In the genomic region with DNA sequence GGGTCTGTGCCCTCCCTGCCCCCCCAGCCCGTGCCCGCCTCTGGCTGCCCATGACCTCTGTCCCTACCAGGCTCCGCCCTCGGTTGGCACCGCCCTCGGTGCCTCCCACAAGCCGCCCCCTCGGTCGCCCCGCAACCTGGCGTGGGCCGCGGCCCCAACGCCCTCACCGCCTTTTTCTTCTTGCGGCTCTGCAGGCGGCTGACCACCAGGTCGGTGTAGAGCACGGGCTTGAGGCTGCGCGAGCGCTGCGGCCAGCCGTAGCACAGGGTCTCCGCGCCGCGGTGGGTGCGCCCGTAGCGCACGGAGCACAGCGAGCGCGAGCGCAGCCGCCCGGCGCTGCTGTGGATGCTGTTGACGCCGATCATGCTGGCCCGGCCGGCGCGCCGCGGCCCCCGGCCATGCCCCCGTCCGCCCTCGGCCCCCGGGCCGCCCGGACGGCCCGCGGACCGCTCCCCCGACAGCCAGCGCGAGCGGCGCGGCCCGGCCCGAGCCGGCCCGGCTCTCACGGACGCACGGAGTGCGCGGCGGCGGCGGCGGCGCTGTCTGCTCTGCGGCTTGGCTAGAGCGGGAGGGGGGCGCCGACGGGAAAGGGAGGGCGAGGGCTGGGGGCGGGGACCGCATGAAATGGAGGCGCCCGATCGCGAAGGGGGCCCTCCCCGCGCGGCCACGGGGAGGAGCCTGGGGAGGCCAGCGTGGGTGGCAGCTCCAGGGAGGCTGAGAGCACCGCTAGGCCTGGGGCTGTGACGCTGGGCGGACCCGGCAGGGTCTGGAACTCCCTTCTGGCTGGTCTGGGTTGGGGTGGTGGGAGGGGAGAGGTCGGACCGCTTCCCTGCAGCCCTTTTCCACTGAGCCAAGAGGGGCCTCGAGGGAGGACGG, we compare ENCODE assay signal across 9 cellular contexts. TPM values are rescaled to one million over a fixed set of nuclear protein-coding genes. Genes with fewer than 3 reads are reported as not detected.
A peak's percentile ranks its signal among the peaks of the same experiment; 100 is the strongest.
DNase-seq lines count a peak whose midpoint lies in the region; ATAC-seq and TF ChIP-seq lines count a peak whose summit lies in the region.
"Had no signal": no experiment of that assay in that cellular context is flagged by ENCODE, and none has a peak within 500 bp of the region (broad histone marks: within the 10 kb centered on the region; RNA-seq: fewer than 3 reads in every experiment).

No MANE protein-coding gene starts in this region.

- H3K4me3 Mint-ChIP-seq in HFFc6, result peak overlapping the region; percentile 47; the same call in 1 of the 2 replicates

- peaks cover 7% of the 10 kb centered on the region; the same call in 1 of the 2 replicates for H3K36me3 Mint-ChIP-seq in HFFc6 (ENCODE audit: low read depth)

- H3K27ac ChIP-seq in lower lobe of right lung, result no peak overlapping the region

- no peak for TF ChIP-seq CTCF in HFFc6 (IDR thresholded peaks at IDR 0.05)
- TF ChIP-seq CTCF in lower lobe of right lung (IDR thresholded peaks at IDR 0.05), result no peak

- H3K9me3 Mint-ChIP-seq in HFFc6, result no peaks in the 10 kb centered on the region

- peaks cover 57% of the 10 kb centered on the region for H3K27me3 ChIP-seq in lower lobe of right lung (ENCODE audit: low read depth)

- H3K36me3 ChIP-seq in lower lobe of right lung, result no peaks in the 10 kb centered on the region

- peaks cover 21% of the 10 kb centered on the region for H3K4me1 Mint-ChIP-seq in HFFc6 (ENCODE audit: low read depth)

- H3K27ac Mint-ChIP-seq in HFFc6, result no peak overlapping the region

- H3K9me3 ChIP-seq in lower lobe of right lung, result no peaks in the 10 kb centered on the region

- H3K4me1 ChIP-seq in lower lobe of right lung, result peaks cover 12% of the 10 kb centered on the region

- intact Hi-C loops in lower lobe of right lung (cut with DNase I), result no loop called here

- peak overlapping the region; percentile 45 for H3K4me3 ChIP-seq in lower lobe of right lung

- peaks cover 56% of the 10 kb centered on the region for H3K27me3 Mint-ChIP-seq in HFFc6 (ENCODE audit: insufficient read depth)

- peak; percentile 25 to 28 for ATAC-seq in lower lobe of right lung
- ATAC-seq in HG03342 (IDR thresholded peaks at IDR 0.05; ENCODE audit: unreplicated experiment), result no peak

- no peak for DNase-seq in HFFc6
- peak; percentile 72 for DNase-seq in activated CD4-positive, alpha-beta T cell treated with anti-CD3 and anti-CD28 coated beads for 1 hour
- peak; percentile 44 for DNase-seq in cerebellum (ENCODE audit: low spot score)
- DNase-seq in lower lobe of right lung, result peak; percentile 47
- DNase-seq in stimulated activated CD4-positive, alpha-beta T cell treated with anti-CD3 and anti-CD28 coated beads, TNF-alpha, amount 100 ng/mL, for 48 hours (ENCODE audit: low read depth in 3 of 3), result peak; percentile 55 to 83 (median 60)
- DNase-seq in SHP77 treated with DMSO at 0.1 percent for 48 hours (lab: John Stamatoyannopoulos, UW), result no peak
- DNase-seq in SKM-1 (lab: John Stamatoyannopoulos, UW; ENCODE audit: unreplicated experiment), result no peak

RNA-seq across cellular contexts. Expression of gene PSD, which starts 9.6 kb away (rescaled TPM):
- 1 to 10 TPM in 2 of 6 experiments, under 1 TPM in 4; 0.37 to 1.4 (median 0.69) TPM for total RNA-seq in HFFc6 (2021; fragmentation: NEBNext Ultra II Directional; extraction: Animal tissue kit (Norgen Biotek cat#: 25700))
- total RNA-seq in cerebellum, result 38.8 TPM
- 5.3 TPM for total RNA-seq in lower lobe of right lung

RNA-seq across cellular contexts. Expression of gene FBXL15, which starts 11.7 kb away (rescaled TPM):
- total RNA-seq in HFFc6 (2021; fragmentation: NEBNext Ultra II Directional; extraction: Animal tissue kit (Norgen Biotek cat#: 25700)), result 10 to 100 TPM in 4 of 6 experiments, 1 to 10 TPM in 2; 9.2 to 13.2 (median 11.5) TPM
- total RNA-seq in cerebellum (6.2 TPM), lower lobe of right lung (16.6 TPM)

RNA-seq across cellular contexts. Expression of gene NFKB2, which starts 13.5 kb away (rescaled TPM):
- total RNA-seq in HFFc6 (2021; fragmentation: NEBNext Ultra II Directional; extraction: Animal tissue kit (Norgen Biotek cat#: 25700)), result 10 to 100 TPM; 23.1 to 27.4 (median 26.1) TPM
- total RNA-seq in cerebellum (3.5 TPM), lower lobe of right lung (30.9 TPM)

RNA-seq across cellular contexts. Expression of gene CUEDC2, which starts 23.4 kb away (rescaled TPM):
- total RNA-seq in HFFc6 (2021; fragmentation: NEBNext Ultra II Directional; extraction: Animal tissue kit (Norgen Biotek cat#: 25700)), result 10 to 100 TPM; 62.6 to 75.9 (median 72.5) TPM
- 28.3 TPM for total RNA-seq in cerebellum
- 41.2 TPM for total RNA-seq in lower lobe of right lung

RNA-seq across cellular contexts. Expression of gene C10orf95, which starts 42.4 kb away (rescaled TPM):
- under 1 TPM in 1 of 6 experiments, not detected in 5; 0.12 TPM for total RNA-seq in HFFc6 (2021; fragmentation: NEBNext Ultra II Directional; extraction: Animal tissue kit (Norgen Biotek cat#: 25700))
- total RNA-seq in cerebellum (not detected), lower lobe of right lung (5.7 TPM)
- total RNA-seq: SK-MEL-5 had no signal

Comparison
In these comparisons a context has a peak if more than half of its experiments do, and no peak if none do; other contexts are left out.
1. DNase-seq: peak in activated CD4-positive, alpha-beta T cell treated with anti-CD3 and anti-CD28 coated beads for 1 hour (single experiment), cerebellum (single experiment), lower lobe of right lung (single experiment) and stimulated activated CD4-positive, alpha-beta T cell treated with anti-CD3 and anti-CD28 coated beads, TNF-alpha, amount 100 ng/mL, for 48 hours (3 of 3); none in HFFc6 (single experiment), SHP77 treated with DMSO at 0.1 percent for 48 hours (single experiment) and SKM-1 (single experiment).